Comparison of ENCODE assay signal across 28 cellular contexts in the genomic region with DNA sequence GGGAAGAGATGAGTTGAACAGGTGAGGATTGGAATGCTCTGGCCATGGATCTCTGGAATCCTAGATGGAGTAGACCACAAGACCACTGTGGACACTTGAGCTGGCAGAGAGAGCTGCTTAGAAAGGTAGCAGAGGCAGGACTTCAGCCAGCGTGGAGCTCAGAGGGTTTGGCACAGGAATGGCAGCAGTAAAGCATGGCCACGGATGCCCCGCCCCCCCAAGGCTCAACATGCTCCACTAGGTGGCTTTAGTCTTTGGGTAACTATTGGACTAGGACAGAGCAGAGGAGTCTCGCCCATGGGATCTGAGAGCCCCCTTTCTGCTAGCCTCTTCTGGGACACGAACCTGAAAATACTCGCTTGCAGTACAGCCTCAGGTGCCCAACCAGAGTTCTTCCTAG.
"Had no signal": no experiment of that assay in that cellular context is flagged by ENCODE, and none has a peak within 500 bp of the region (broad histone marks: within the 10 kb centered on the region; RNA-seq: fewer than 3 reads in every experiment).

No MANE protein-coding gene starts in this region.

- ATAC-seq: heart right ventricle; left cardiac atrium; left lung; mucosa of descending colon; naive thymus-derived CD4-positive, alpha-beta T cell; right cardiac atrium had no signal

- H2AFZ ChIP-seq: neural progenitor cell had no signal

- H3K9me3 Mint-ChIP-seq: nephron had no signal

- H3K4me1 ChIP-seq: colonic mucosa, esophagus squamous epithelium, heart right ventricle, left lung, neural progenitor cell, prostate gland, sigmoid colon, suprapubic skin, thyroid gland, vagina had no signal

- H3K27ac Mint-ChIP-seq: mesothelial cell of epicardium; naive thymus-derived CD4-positive, alpha-beta T cell; nephron; neural progenitor cell had no signal

- H3K4me3 ChIP-seq: colonic mucosa, esophagus squamous epithelium, heart right ventricle, left lung, mucosa of descending colon, neural progenitor cell, prostate gland, sigmoid colon, suprapubic skin, thyroid gland, vagina had no signal

- H3K36me3 Mint-ChIP-seq: mesothelial cell of epicardium; naive thymus-derived CD4-positive, alpha-beta T cell; neural progenitor cell had no signal

- H3K27ac ChIP-seq: colonic mucosa, esophagus squamous epithelium, heart right ventricle, left lung, neural progenitor cell, prostate gland, sigmoid colon, suprapubic skin, thyroid gland, vagina had no signal

- H3K4me3 Mint-ChIP-seq: mesothelial cell of epicardium; naive thymus-derived CD4-positive, alpha-beta T cell; nephron; neural progenitor cell had no signal

- DNase-seq: colonic mucosa; dermis blood vessel endothelial cell; effector memory CD4-positive, alpha-beta T cell; erythroblast; esophagus squamous epithelium; foreskin melanocyte; glutamatergic neuron; heart right ventricle; hippocampal formation; left cardiac atrium; mesenchymal stem cell; mucosa of descending colon; naive thymus-derived CD4-positive, alpha-beta T cell; nucleus accumbens; sigmoid colon; stimulated activated CD4-positive, alpha-beta T cell treated with anti-CD3 and anti-CD28 coated beads, Interleukin-2, amount 100 ng/mL, for 24 hours; stimulated activated CD4-positive, alpha-beta T cell treated with anti-CD3 and anti-CD28 coated beads, Interleukin-4, amount 100 ng/mL, for 24 hours; stimulated activated naive CD4-positive, alpha-beta T cell; thyroid gland; trophoblast cell had no signal

- H3K36me3 ChIP-seq: colonic mucosa, esophagus squamous epithelium, heart right ventricle, left lung, neural progenitor cell, prostate gland, sigmoid colon, suprapubic skin, thyroid gland, vagina had no signal

- H3K4me2 ChIP-seq: neural progenitor cell had no signal

- H3K27me3 ChIP-seq: colonic mucosa, esophagus squamous epithelium, heart right ventricle, left lung, neural progenitor cell, sigmoid colon, suprapubic skin, thyroid gland, vagina had no signal

- H3K9ac ChIP-seq: neural progenitor cell had no signal

- H3K4me1 Mint-ChIP-seq: mesothelial cell of epicardium; naive thymus-derived CD4-positive, alpha-beta T cell; nephron; neural progenitor cell had no signal

- H3K9me3 ChIP-seq: colonic mucosa, esophagus squamous epithelium, heart right ventricle, left lung, mucosa of descending colon, prostate gland, sigmoid colon, suprapubic skin, thyroid gland, vagina had no signal
